In the genomic region with DNA sequence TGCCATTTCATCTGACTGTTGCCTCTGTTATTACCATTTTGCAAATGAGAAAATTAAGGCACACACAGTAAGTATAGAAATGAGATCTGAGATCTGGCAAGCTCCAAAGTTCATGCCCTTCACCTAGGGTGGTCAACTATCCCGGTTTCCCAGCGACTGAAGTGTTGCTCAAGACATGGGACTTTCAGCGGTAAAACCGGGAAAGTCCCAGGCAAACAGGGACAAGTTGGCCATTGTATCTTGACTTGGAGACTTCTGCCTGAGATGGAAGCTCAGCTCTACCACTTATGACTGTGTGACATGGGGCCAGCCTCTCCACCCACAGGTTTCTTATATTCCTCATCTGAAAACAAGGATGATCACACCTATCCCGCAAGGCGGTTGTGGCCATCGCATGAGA, we compare ENCODE assay signal across 23 cellular contexts. TPM values are rescaled to one million over a fixed set of nuclear protein-coding genes. Genes with fewer than 3 reads are reported as not detected.
DNase-seq lines count a peak whose midpoint lies in the region; ATAC-seq, FAIRE-seq and TF ChIP-seq lines count a peak whose summit lies in the region.
"Had no signal": no experiment of that assay in that cellular context is flagged by ENCODE, and none has a peak within 500 bp of the region (broad histone marks: within the 10 kb centered on the region; RNA-seq: fewer than 3 reads in every experiment).

No MANE protein-coding gene starts in this region.

- ATAC-seq in IMR-90 (ENCODE audit: low read depth) (no peak), HepG2 (no peak), GM21390 (IDR thresholded peaks at IDR 0.05; ENCODE audit: unreplicated experiment) (no peak)
- ATAC-seq in activated T-helper 17 cell treated with anti-CD3 and anti-CD28 coated beads, Interleukin-2, amount 50 U/mL, for 72 hours (replicated peaks) = no peak
- no peak for ATAC-seq in activated T-cell treated with anti-CD3 and anti-CD28 coated beads, Interleukin-2, amount 50 U/mL, for 72 hours (replicated peaks in 1 of 2)
- ATAC-seq: A549, HCT116 had no signal

- no peak overlapping the region for H2BK120ac ChIP-seq in IMR-90 (ENCODE audit: low read depth, low read length)
- H2BK120ac ChIP-seq in trophoblast cell (ENCODE audit: insufficient read depth, low read length, poor library complexity) = peak overlapping the region; percentile 74

- H3K79me2 ChIP-seq in HepG2 (ENCODE audit: insufficient read depth, low read length) (no peaks in the 10 kb centered on the region), trophoblast cell (ENCODE audit: control insufficient read depth, insufficient read depth, low read length, poor library complexity) (peaks cover 1% of the 10 kb centered on the region)

- TF ChIP-seq CTCF in IMR-90 (conservative IDR thresholded peaks at IDR 0.05; ENCODE audit: low read depth, low read length) = no peak
- TF ChIP-seq CTCF in HepG2 (CRISPR knock-in tag; IDR thresholded peaks at IDR 0.05) = no peak

- 0 out of 2 replicates have a peak, but pooled peaks cover 3% of the 10 kb centered on the region for H3K9me1 ChIP-seq in IMR-90 (ENCODE audit: insufficient read depth, low read length)

- no peaks in the 10 kb centered on the region for H3K9me3 ChIP-seq in IMR-90 (ENCODE audit: control insufficient read depth, insufficient read depth, low read length)
- H3K9me3 ChIP-seq in HepG2 (ENCODE audit: low read length) = no peaks in the 10 kb centered on the region
- H3K9me3 ChIP-seq in trophoblast cell (ENCODE audit: insufficient read depth, low read depth, low read length) = no peaks in the 10 kb centered on the region
- H3K9me3 ChIP-seq: A549; BE2C; BLaER1 treated with 17β-estradiol and CSF1 and Interleukin-3, amounts not matched to agents 10 nM and 100 nM had no signal

- WGBS in IMR-90 (ENCODE audit: extremely low coverage in 2 of 2, insufficient read length in 1 of 2), 2 experiments = 94% methylated on average over 7 of the region's 7 CpGs; no CpG with 5 or more reads in 1 of the 2 experiments
- WGBS in HepG2 (ENCODE audit: low lambda C conversion rate) = 40% methylated on average over 7 of the region's 7 CpGs
- WGBS in trophoblast cell (ENCODE audit: extremely low coverage, insufficient coverage, insufficient read length) = no CpG with 5 or more reads among the region's 7 CpGs

- no peak overlapping the region for H3K27ac Mint-ChIP-seq in activated T-helper 17 cell treated with anti-CD3 and anti-CD28 coated beads, Interleukin-2, amount 50 U/mL, for 72 hours
- H3K27ac Mint-ChIP-seq in activated T-cell treated with anti-CD3 and anti-CD28 coated beads, Interleukin-2, amount 50 U/mL, for 72 hours = no peak overlapping the region
- H3K27ac Mint-ChIP-seq: CD14-positive monocyte; CD4-positive, alpha-beta T cell; CD8-positive, alpha-beta memory T cell had no signal

- H3K4ac ChIP-seq in IMR-90 (ENCODE audit: low read depth, low read length) = no peak overlapping the region
- H3K4ac ChIP-seq in trophoblast cell (ENCODE audit: low read depth, low read length) = peak overlapping the region; percentile 30

- intact Hi-C loops in IMR-90 (cut with micrococcal nuclease) (no loop called here), HepG2 (cut with micrococcal nuclease; ENCODE audit: unreplicated experiment) (no loop called here)

- no peaks in the 10 kb centered on the region for H3K36me3 Mint-ChIP-seq in activated T-helper 17 cell treated with anti-CD3 and anti-CD28 coated beads, Interleukin-2, amount 50 U/mL, for 72 hours (ENCODE audit: low read depth)
- no peaks in the 10 kb centered on the region for H3K36me3 Mint-ChIP-seq in activated T-cell treated with anti-CD3 and anti-CD28 coated beads, Interleukin-2, amount 50 U/mL, for 72 hours (ENCODE audit: insufficient read depth in 2 of 2)
- H3K36me3 Mint-ChIP-seq: CD14-positive monocyte; CD8-positive, alpha-beta memory T cell had no signal

- H3K36me3 ChIP-seq in IMR-90 (ENCODE audit: control insufficient read depth, insufficient read depth, low read length) = no peaks in the 10 kb centered on the region
- no peaks in the 10 kb centered on the region for H3K36me3 ChIP-seq in HepG2 (replicated peaks in 1 of 2; ENCODE audit: control insufficient read depth in 1 of 2, insufficient read depth in 2 of 2, low read length in 2 of 2)
- no peaks in the 10 kb centered on the region for H3K36me3 ChIP-seq in trophoblast cell (ENCODE audit: control insufficient read depth in 1 of 2, insufficient read depth in 2 of 2, low read length in 2 of 2)
- H3K36me3 ChIP-seq: BE2C; BLaER1 treated with 17β-estradiol and CSF1 and Interleukin-3, amounts not matched to agents 10 nM and 100 nM had no signal

- no TSS peak for BruUV-seq in IMR-90 (replicated peaks; lab: Mats Ljungman, UMichigan)
- no TSS peak for BruUV-seq in HepG2 (replicated peaks; lab: Mats Ljungman, UMichigan)

- H3K4me1 ChIP-seq in IMR-90 (ENCODE audit: control insufficient read depth, insufficient read depth, low read length) (peaks cover 3% of the 10 kb centered on the region), HepG2 (ENCODE audit: insufficient read depth, low read length) (peaks cover 38% of the 10 kb centered on the region), trophoblast cell (ENCODE audit: control insufficient read depth in 1 of 2, insufficient read depth in 2 of 2, low read length in 2 of 2) (peaks cover 8 to 10% of the 10 kb centered on the region in 2 experiments)

- no peak overlapping the region for H2AK9ac ChIP-seq in IMR-90 (replicated peaks; ENCODE audit: low read depth, low read length, poor library complexity)

- H3K27ac ChIP-seq in IMR-90 (ENCODE audit: insufficient read depth, low read length) (no peak overlapping the region), HepG2 (ENCODE audit: extremely low read length, insufficient read depth, low read length) (no peak overlapping the region), trophoblast cell (ENCODE audit: low read depth, low read length) (peak overlapping the region; percentile 90)
- H3K27ac ChIP-seq: A549; BLaER1 treated with 17β-estradiol and CSF1 and Interleukin-3, amounts not matched to agents 10 nM and 100 nM; GM23248 had no signal

- TF ChIP-seq POLR2A in IMR-90 (IDR thresholded peaks at IDR 0.05; ENCODE audit: low read depth, low read length) (no peak), HepG2 (IDR thresholded peaks at IDR 0.05; ENCODE audit: insufficient read depth in 1 of 2, low read depth in 2 of 2, low read length in 2 of 2) (no peak)

- no peak overlapping the region for H3K4me3 Mint-ChIP-seq in activated T-helper 17 cell treated with anti-CD3 and anti-CD28 coated beads, Interleukin-2, amount 50 U/mL, for 72 hours
- H3K4me3 Mint-ChIP-seq in activated T-cell treated with anti-CD3 and anti-CD28 coated beads, Interleukin-2, amount 50 U/mL, for 72 hours = no peak overlapping the region
- H3K4me3 Mint-ChIP-seq: CD14-positive monocyte; CD4-positive, alpha-beta T cell; CD8-positive, alpha-beta memory T cell; H9 had no signal

- no peak overlapping the region for H3K4me3 ChIP-seq in IMR-90 (ENCODE audit: insufficient read depth, low read depth, low read length)
- H3K4me3 ChIP-seq in HepG2 (replicated peaks in 1 of 3; ENCODE audit: insufficient read depth in 1 of 3, low read depth in 2 of 3, low read length in 3 of 3) = no peak overlapping the region
- H3K4me3 ChIP-seq in trophoblast cell (ENCODE audit: low read depth, low read length) = no peak overlapping the region
- H3K4me3 ChIP-seq: A549; BLaER1 treated with 17β-estradiol and CSF1 and Interleukin-3, amounts not matched to agents 10 nM and 100 nM; GM23248 had no signal

- TF ChIP-seq RAD21 in IMR-90 (IDR thresholded peaks at IDR 0.05; ENCODE audit: low read length) (no peak), HepG2 (CRISPR knock-in tag; IDR thresholded peaks at IDR 0.05) (no peak)

- TF ChIP-seq EP300 in HepG2 (IDR thresholded peaks at IDR 0.05; ENCODE audit: low read depth in 2 of 2, low read length in 2 of 2) (peak in 1 of 2 experiments; percentile 29; a peak in 1 of 4 replicates), HepG2 (CRISPR knock-in tag; IDR thresholded peaks at IDR 0.05; ENCODE audit: borderline replicate concordance) (no peak)

- H4K8ac ChIP-seq in IMR-90 (ENCODE audit: low read depth in 2 of 2, low read length in 2 of 2) = no peak overlapping the region
- H4K8ac ChIP-seq in trophoblast cell (ENCODE audit: low read depth, low read length) = peak overlapping the region; percentile 13

- no peaks in the 10 kb centered on the region for H3K27me3 ChIP-seq in IMR-90 (ENCODE audit: control insufficient read depth, insufficient read depth, low read length)
- no peaks in the 10 kb centered on the region for H3K27me3 ChIP-seq in HepG2 (ENCODE audit: control insufficient read depth in 1 of 2, insufficient read depth in 2 of 2, low read length in 2 of 2)
- H3K27me3 ChIP-seq in trophoblast cell (ENCODE audit: insufficient read depth, low read length) = no peaks in the 10 kb centered on the region
- H3K27me3 ChIP-seq: BE2C; BLaER1 treated with 17β-estradiol and CSF1 and Interleukin-3, amounts not matched to agents 10 nM and 100 nM had no signal

- no peaks in the 10 kb centered on the region for H3K4me1 Mint-ChIP-seq in activated T-helper 17 cell treated with anti-CD3 and anti-CD28 coated beads, Interleukin-2, amount 50 U/mL, for 72 hours
- no peaks in the 10 kb centered on the region for H3K4me1 Mint-ChIP-seq in activated T-cell treated with anti-CD3 and anti-CD28 coated beads, Interleukin-2, amount 50 U/mL, for 72 hours (ENCODE audit: low read depth)
- H3K4me1 Mint-ChIP-seq: CD14-positive monocyte; CD8-positive, alpha-beta memory T cell had no signal

- no peak overlapping the region for H3K4me2 ChIP-seq in IMR-90 (ENCODE audit: low read depth, low read length)
- no peak overlapping the region for H3K4me2 ChIP-seq in HepG2 (ENCODE audit: low read depth, low read length)
- H3K4me2 ChIP-seq in trophoblast cell (ENCODE audit: low read length) = no peak overlapping the region
- H3K4me2 ChIP-seq: A549; BLaER1 treated with 17β-estradiol and CSF1 and Interleukin-3, amounts not matched to agents 10 nM and 100 nM had no signal

- DNase-seq in IMR-90 (no peak), HepG2 (ENCODE audit: low spot score) (peak; percentile 9), trophoblast cell (no peak)
- DNase-seq in activated T-cell treated with anti-CD3 and anti-CD28 coated beads, Interleukin-2, amount 50 U/mL, for 72 hours = no peak
- DNase-seq: 8988T; ACHN; AML-193; BE2C; CD4-positive, alpha-beta T cell; CD8-positive, alpha-beta memory T cell; DMS 273 treated with DMSO at 0.1 percent for 48 hours; DMS79; GM23248; H9 had no signal

- H2BK5ac ChIP-seq in IMR-90 (ENCODE audit: low read depth, low read length, poor library complexity, severe bottlenecking) (no peak overlapping the region), trophoblast cell (ENCODE audit: low read depth, low read length, poor library complexity) (peak overlapping the region; percentile 65)

- H2AK5ac ChIP-seq in IMR-90 (ENCODE audit: low read depth, low read length) = peak overlapping the region; percentile 16; the same call in 1 of the 2 replicates
- H2AK5ac ChIP-seq in trophoblast cell (ENCODE audit: low read length) = peak overlapping the region; percentile 46

- H3K23ac ChIP-seq in IMR-90 (ENCODE audit: low read depth, low read length) (no peak overlapping the region), trophoblast cell (ENCODE audit: low read length) (no peak overlapping the region)

- H3K27me3 Mint-ChIP-seq in activated T-helper 17 cell treated with anti-CD3 and anti-CD28 coated beads, Interleukin-2, amount 50 U/mL, for 72 hours = peaks cover 24% of the 10 kb centered on the region
- H3K27me3 Mint-ChIP-seq in activated T-cell treated with anti-CD3 and anti-CD28 coated beads, Interleukin-2, amount 50 U/mL, for 72 hours (ENCODE audit: low read depth) = peaks cover 38% of the 10 kb centered on the region

- no peaks in the 10 kb centered on the region for H3K9me3 Mint-ChIP-seq in activated T-helper 17 cell treated with anti-CD3 and anti-CD28 coated beads, Interleukin-2, amount 50 U/mL, for 72 hours
- no peaks in the 10 kb centered on the region for H3K9me3 Mint-ChIP-seq in activated T-cell treated with anti-CD3 and anti-CD28 coated beads, Interleukin-2, amount 50 U/mL, for 72 hours
- H3K9me3 Mint-ChIP-seq: CD4-positive, alpha-beta T cell; CD8-positive, alpha-beta memory T cell; H9 had no signal

- H4K91ac ChIP-seq in IMR-90 (ENCODE audit: insufficient read depth, low read depth, low read length) = no peak overlapping the region
- H4K91ac ChIP-seq in trophoblast cell (ENCODE audit: low read depth, low read length) = peak overlapping the region; percentile 76

- H2BK20ac ChIP-seq in IMR-90 (ENCODE audit: low read depth, low read length) = no peak overlapping the region

- no peak overlapping the region for H2BK15ac ChIP-seq in IMR-90 (ENCODE audit: low read depth, low read length)

- in situ Hi-C loops in IMR-90 (cut with MboI; ENCODE audit: low sequenced_read_pairs) (loop anchor here (5.0 kb wide), 1 partner anchor 50 kb away; no protein-coding TSS in a partner anchor), HepG2 (cut with HindIII; ENCODE audit: extremely low pct_ligation_motif_present, low pct_unique_long_range_greater_than_20kb) (no loop called here)

- H2AFZ ChIP-seq in IMR-90 (replicated peaks; ENCODE audit: low read length, poor library complexity) (no peak overlapping the region), HepG2 (ENCODE audit: low read length) (no peak overlapping the region), trophoblast cell (ENCODE audit: insufficient read depth, low read length, poor library complexity) (no peak overlapping the region)
- H2AFZ ChIP-seq: GM23248 had no signal

- POLR2A ChIA-PET in IMR-90 (lab: Charles Lee; ENCODE audit: unreplicated experiment) = no interaction called here
- POLR2A ChIA-PET in HepG2 (lab: Yijun Ruan, JAX) = interaction anchor here (0.8 to 1.3 kb wide), 2 partner anchors 13 to 25 kb away, joined by 3 read pairs; no protein-coding TSS in a partner anchor

- H3K56ac ChIP-seq in IMR-90 (ENCODE audit: extremely low read depth, insufficient read depth, low read length) = no peak overlapping the region

- H4K20me1 ChIP-seq in IMR-90 (ENCODE audit: insufficient read depth, low read length) = no peaks in the 10 kb centered on the region
- no peaks in the 10 kb centered on the region for H4K20me1 ChIP-seq in HepG2 (ENCODE audit: insufficient read depth, low read length)
- H4K20me1 ChIP-seq: BLaER1 treated with 17β-estradiol and CSF1 and Interleukin-3, amounts not matched to agents 10 nM and 100 nM had no signal

- H3K14ac ChIP-seq in IMR-90 (replicated peaks; ENCODE audit: low read depth, low read length) (no peak overlapping the region), trophoblast cell (ENCODE audit: low read length) (peak overlapping the region; percentile 50)

- H4K12ac ChIP-seq in trophoblast cell (ENCODE audit: low read depth, low read length) = no peak overlapping the region

- H4K5ac ChIP-seq in IMR-90 (ENCODE audit: low read depth, low read length) = no peak overlapping the region

- FAIRE-seq in G401.6 (lab: Jason Lieb, UNC) (peak; percentile 40), HepG2 (lab: Jason Lieb, UNC) (no peak)
- FAIRE-seq: A549, D721Med, GM12892 had no signal

- peak overlapping the region; percentile 84 for H2BK12ac ChIP-seq in trophoblast cell (ENCODE audit: low read length)

- dilution Hi-C loops in IMR-90 (cut with HindIII; ENCODE audit: low sequenced_read_pairs, unreplicated experiment) = no loop called here

- H3K18ac ChIP-seq in IMR-90 (ENCODE audit: low read depth, low read length) (no peak overlapping the region; the same call in 1 of the 2 replicates), trophoblast cell (ENCODE audit: low read length) (peak overlapping the region; percentile 67)

- CTCF ChIA-PET in IMR-90 (lab: Yijun Ruan, JAX) = no interaction called here
- CTCF ChIA-PET in HepG2 (lab: Yijun Ruan, JAX; ENCODE audit: low intra/inter-chr PET ratio, low total read pairs) = no interaction called here

- no peak overlapping the region for H3K9ac ChIP-seq in IMR-90 (ENCODE audit: low read depth, low read length)
- no peak overlapping the region for H3K9ac ChIP-seq in HepG2 (ENCODE audit: insufficient read depth, low read depth, low read length)
- H3K9ac ChIP-seq in trophoblast cell (ENCODE audit: low read length) = no peak overlapping the region
- H3K9ac ChIP-seq: BLaER1 treated with 17β-estradiol and CSF1 and Interleukin-3, amounts not matched to agents 10 nM and 100 nM; GM23248 had no signal

- H3K79me1 ChIP-seq in IMR-90 (ENCODE audit: low read depth in 1 of 2, low read length in 2 of 2) (no peaks in the 10 kb centered on the region), trophoblast cell (ENCODE audit: low read length) (peaks cover 35% of the 10 kb centered on the region)

RNA-seq across cellular contexts. Expression of gene TPM1, which starts 55.6 kb away (rescaled TPM):
- total RNA-seq in IMR-90 (2012; rRNA removed) (661 and 997 TPM in 2 replicates), HepG2 (2016; rRNA removed; fragmentation: Illumina TruSeq; extraction: Trizol) (98.9 and 113 TPM in 2 replicates)
- polyA plus RNA-seq in IMR-90 (2012; rRNA removed) (1,566 and 1,623 TPM in 2 replicates), HepG2 (2011; rRNA removed) (92.4 and 109 TPM in 2 replicates)
- 700 and 932 TPM in 2 replicates for polyA plus RNA-seq in IMR-90 (2012; cell fraction: cytosol; rRNA removed)
- 972 and 2,415 TPM in 2 replicates for polyA plus RNA-seq in IMR-90 (2012; cell fraction: nucleus; rRNA removed; ENCODE audit: low replicate concordance)
- total RNA-seq in HepG2 (2016; cell fraction: cytosol; rRNA removed; fragmentation: Illumina TruSeq; extraction: Trizol; ENCODE audit: low read depth) = 49.9 and 54.7 TPM in 2 replicates
- total RNA-seq in HepG2 (2016; cell fraction: insoluble cytoplasmic fraction; rRNA removed; fragmentation: Illumina TruSeq; extraction: Trizol) = 98.4 and 114 TPM in 2 replicates
- 81.1 and 86.7 TPM in 2 replicates for total RNA-seq in HepG2 (2016; cell fraction: membrane; rRNA removed; fragmentation: Illumina TruSeq; extraction: Trizol)
- 75.6 and 78.8 TPM in 2 replicates for total RNA-seq in HepG2 (2016; cell fraction: nucleus; rRNA removed; fragmentation: Illumina TruSeq; extraction: Trizol)
- polyA plus RNA-seq in HepG2 (2011; cell fraction: cytosol; rRNA removed) = 45.6 and 56.5 TPM in 2 replicates
- polyA plus RNA-seq in HepG2 (2011; cell fraction: nucleus; rRNA removed) = 245 and 247 TPM in 2 replicates
- polyA plus RNA-seq in HepG2 (2012) = 72.3 and 73.8 TPM in 2 replicates
- polyA plus RNA-seq in HepG2 (2016; cell fraction: cytosol; fragmentation: Illumina TruSeq; extraction: Trizol; ENCODE audit: low read depth) = 39.7 and 50.0 TPM in 2 replicates
- polyA plus RNA-seq in HepG2 (2016; cell fraction: insoluble cytoplasmic fraction; fragmentation: Illumina TruSeq; extraction: Trizol; ENCODE audit: low read depth) = 112 and 120 TPM in 2 replicates
- polyA plus RNA-seq in HepG2 (2016; cell fraction: membrane; fragmentation: Illumina TruSeq; extraction: Trizol; ENCODE audit: low read depth) = 59.4 and 60.5 TPM in 2 replicates
- 97.1 and 98.9 TPM in 2 replicates for polyA plus RNA-seq in HepG2 (2016; cell fraction: nucleus; fragmentation: Illumina TruSeq; extraction: Trizol; ENCODE audit: insufficient read depth, low read depth)
- polyA minus RNA-seq in HepG2 (2011; rRNA and poly(A)+ RNA removed; ENCODE audit: low replicate concordance) = 56.1 and 110 TPM in 2 replicates
- polyA minus RNA-seq in HepG2 (2011; cell fraction: cytosol; rRNA and poly(A)+ RNA removed) = 22.5 and 29.1 TPM in 2 replicates
- 274 and 286 TPM in 2 replicates for polyA minus RNA-seq in HepG2 (2011; cell fraction: nucleus; rRNA and poly(A)+ RNA removed)
- polyA plus RNA-seq in trophoblast cell (2013) = 3,520 and 3,660 TPM in 2 replicates
- total RNA-seq in activated T-helper 17 cell treated with anti-CD3 and anti-CD28 coated beads, Interleukin-2, amount 50 U/mL, for 72 hours = 1 to 10 TPM; 3.0 to 9.7 TPM
- total RNA-seq in activated T-cell treated with anti-CD3 and anti-CD28 coated beads, Interleukin-2, amount 50 U/mL, for 72 hours = 1 to 10 TPM; 9.5 to 9.6 TPM
